Comparison of ENCODE assay signal across 8 cellular contexts in genomic region chrX:154804957-154805695, GRCh38. TPM values are rescaled to one million over a fixed set of nuclear protein-coding genes. Genes with fewer than 3 reads are reported as not detected.
DNase-seq lines count a peak whose midpoint lies in the region; ATAC-seq and TF ChIP-seq lines count a peak whose summit lies in the region.

MPP1 (minus strand) TSS chrX:154805485; CDS start chrX:154805373, 112 bp downstream.

- no peaks in the 10 kb centered on the region for H3K27me3 ChIP-seq in A673 (replicated peaks; ENCODE audit: insufficient read depth, low read depth, low read length, poor library complexity)
- peaks cover 0 to 38% (median 2%) of the 10 kb centered on the region in 45 donors for H3K27me3 ChIP-seq in dorsolateral prefrontal cortex

- no peaks in the 10 kb centered on the region for H3K36me3 Mint-ChIP-seq in activated CD4-positive, alpha-beta memory T cell treated with anti-CD3 and anti-CD28 coated beads for 36 hours

- H3K4me1 Mint-ChIP-seq in activated CD4-positive, alpha-beta memory T cell treated with anti-CD3 and anti-CD28 coated beads for 36 hours (ENCODE audit: low read depth): peaks cover 32% of the 10 kb centered on the region

- H3K4me3 Mint-ChIP-seq in activated CD4-positive, alpha-beta memory T cell treated with anti-CD3 and anti-CD28 coated beads for 36 hours: peak within 1 kb of the TSS; percentile 76

- BruUV-seq in A673 (replicated peaks; lab: Mats Ljungman, UMichigan): no TSS peak

- H3K36me3 ChIP-seq in A673 (ENCODE audit: insufficient read depth, low read length, poor library complexity, severe bottlenecking): no peaks in the 10 kb centered on the region

- no peaks in the 10 kb centered on the region for H3K9me3 ChIP-seq in A673 (ENCODE audit: low read depth, low read length, poor library complexity, severe bottlenecking)

- H3K4me1 ChIP-seq in A673 (ENCODE audit: insufficient read depth, low read length, poor library complexity, severe bottlenecking): no peaks in the 10 kb centered on the region

- no peaks in the 10 kb centered on the region for H3K9me3 Mint-ChIP-seq in activated CD4-positive, alpha-beta memory T cell treated with anti-CD3 and anti-CD28 coated beads for 36 hours

- intact Hi-C loops in A673 (cut with micrococcal nuclease; ENCODE audit: unreplicated experiment): no loop called here
- intact Hi-C loops in activated CD4-positive, alpha-beta memory T cell treated with anti-CD3 and anti-CD28 coated beads for 36 hours (cut with micrococcal nuclease): no loop called here
- intact Hi-C loops in dorsolateral prefrontal cortex (cut with DNase I): loop anchor here (5.0 kb wide), 2 partner anchors 43 to 48 kb away; partner anchors contain the start of gene DKC1 (in 1 of the 2)
- intact Hi-C loops in lower leg skin (cut with DNase I; ENCODE audit: low total_unique reads): no loop called here

- H3K4me3 ChIP-seq in A673 (ENCODE audit: low read depth, low read length, poor library complexity, severe bottlenecking): peak within 1 kb of the TSS; percentile 65
- peak within 1 kb of the TSS; percentile 38 to 82 (median 67) for H3K4me3 ChIP-seq in dorsolateral prefrontal cortex
- H3K4me3 ChIP-seq in lower leg skin (ENCODE audit: low read depth, poor library complexity, severe bottlenecking): peak within 1 kb of the TSS; percentile 43

- no peak within 1 kb of the TSS for H3K27ac ChIP-seq in A673 (ENCODE audit: low read depth, low read length, poor library complexity, severe bottlenecking)
- H3K27ac ChIP-seq in dorsolateral prefrontal cortex: peak within 1 kb of the TSS in 53 of 59 donors; percentile 9 to 86 (median 61)

- peak; percentile 70 for DNase-seq in A673 (ENCODE audit: low spot score)
- DNase-seq in NCI-H345 (lab: John Stamatoyannopoulos, UW): peak; percentile 74
- DNase-seq in activated CD4-positive, alpha-beta memory T cell treated with anti-CD3 and anti-CD28 coated beads for 36 hours: peak; percentile 81
- peak; percentile 40 to 84 (median 65) for DNase-seq in dorsolateral prefrontal cortex
- DNase-seq in lower leg skin (ENCODE audit: low spot score in 2 of 2): peak; percentile 47 to 93
- DNase-seq in stimulated activated CD4-positive, alpha-beta T cell treated with anti-CD3 and anti-CD28 coated beads, Interleukin-4, amount 100 ng/mL, for 4 hours: peak; percentile 72 to 73

- H3K27me3 Mint-ChIP-seq in activated CD4-positive, alpha-beta memory T cell treated with anti-CD3 and anti-CD28 coated beads for 36 hours: no peaks in the 10 kb centered on the region

- CTCF ChIA-PET in A673 (lab: Charles Lee): no interaction called here
- CTCF ChIA-PET in activated CD4-positive, alpha-beta memory T cell treated with anti-CD3 and anti-CD28 coated beads for 36 hours (lab: Charles Lee): interaction anchor here (0.7 to 1.0 kb wide), 3 partner anchors 35 to 77 kb away, joined by 3 to 5 read pairs (median 3); no protein-coding TSS in a partner anchor

- H3K27ac Mint-ChIP-seq in activated CD4-positive, alpha-beta memory T cell treated with anti-CD3 and anti-CD28 coated beads for 36 hours: no peak within 1 kb of the TSS

- POLR2A ChIA-PET in A673 (lab: Charles Lee; ENCODE audit: low non-redundant PET): interaction anchor here (0.6 kb wide), 1 partner anchor 35 kb away, joined by 11 read pairs; no protein-coding TSS in a partner anchor
- POLR2A ChIA-PET in activated CD4-positive, alpha-beta memory T cell treated with anti-CD3 and anti-CD28 coated beads for 36 hours (lab: Charles Lee): interaction anchor here (0.6 to 1.7 kb wide), 2 partner anchors 29 to 38 kb away, joined by 3 to 4 read pairs; no protein-coding TSS in a partner anchor

- TF ChIP-seq CTCF in A673 (conservative IDR thresholded peaks at IDR 0.05; ENCODE audit: low read depth, low read length): no peak
- TF ChIP-seq CTCF in dorsolateral prefrontal cortex (IDR thresholded peaks at IDR 0.05 in 54 of 56, conservative IDR thresholded peaks at IDR 0.05 in 2 of 56; ENCODE audit: low read depth in 1 of 56, partially characterized antibody in 56 of 56): peak in 6 of 56 donors; percentile 3 to 21 (median 10)
- TF ChIP-seq CTCF in lower leg skin (IDR thresholded peaks at IDR 0.05): no peak

- no peak for TF ChIP-seq POLR2A in lower leg skin (IDR thresholded peaks at IDR 0.05)

- 0 to 42% methylated on average over 6 to 63 of the region's 65 CpGs for WGBS in lower leg skin, 2 donors

- ATAC-seq in GM18520 (IDR thresholded peaks at IDR 0.05; ENCODE audit: unreplicated experiment) (peak; percentile 77), HG03039 (IDR thresholded peaks at IDR 0.05; ENCODE audit: unreplicated experiment) (peak; percentile 91)

RNA-seq across cellular contexts. Expression of gene MPP1, which starts in this region (rescaled TPM):
- total RNA-seq in A673 (2021) (10.4 and 14.8 TPM in 2 replicates), dorsolateral prefrontal cortex (100 to 1,000 TPM in 1 of 120 experiments, 10 to 100 TPM in 119; 44.8 to 107 (median 75.0) TPM), lower leg skin (10 to 100 TPM in 2 of 4 donors, 1 to 10 TPM in 2; 8.7 to 14.5 (median 10.5) TPM)
- total RNA-seq in activated CD4-positive, alpha-beta memory T cell treated with anti-CD3 and anti-CD28 coated beads for 36 hours: 10 to 100 TPM; 22.6 to 24.2 TPM

Comparison
In these comparisons a context has a peak if more than half of its experiments do, and no peak if none do; other contexts are left out.
1. intact Hi-C loops: an anchor here in dorsolateral prefrontal cortex (5.0 kb wide); none called in A673, activated CD4-positive, alpha-beta memory T cell treated with anti-CD3 and anti-CD28 coated beads for 36 hours and lower leg skin.